Comparison of ENCODE assay signal across 25 cellular contexts in genomic region chr15:41554915-41555314, GRCh38. TPM values are rescaled to one million over a fixed set of nuclear protein-coding genes. Genes with fewer than 3 reads are reported as not detected.
"Had no signal": no experiment of that assay in that cellular context is flagged by ENCODE, and none has a peak within 500 bp of the region (broad histone marks: within the 10 kb centered on the region; RNA-seq: fewer than 3 reads in every experiment).

No MANE protein-coding gene starts in this region.

- ATAC-seq: activated CD4-positive, alpha-beta T cell treated with anti-CD3 and anti-CD28 coated beads for 36 hours; activated CD8-positive, alpha-beta memory T cell treated with anti-CD3 and anti-CD28 coated beads, Interleukin-2, amount 10 ng/mL, durations not matched to agents 7 days and 5 days; left lung; sciatic nerve; stimulated activated effector memory CD8-positive, alpha-beta T cell treated with anti-CD3 and anti-CD28 coated beads, Interleukin-12 subunit alpha, Interleukin-12 subunit beta, amount 100 ng/mL, for 72 hours; WTC11 had no signal

- H3K4me3 Mint-ChIP-seq: activated CD4-positive, alpha-beta memory T cell treated with anti-CD3 and anti-CD28 coated beads, Interleukin-2, amount 10 ng/mL, durations not matched to agents 7 days and 5 days; activated CD4-positive, alpha-beta T cell treated with anti-CD3 and anti-CD28 coated beads for 36 hours; activated CD8-positive, alpha-beta memory T cell treated with anti-CD3 and anti-CD28 coated beads, Interleukin-2, amount 10 ng/mL, durations not matched to agents 7 days and 5 days; activated naive CD4-positive, alpha-beta T cell treated with anti-CD3 and anti-CD28 coated beads, Interleukin-2, amount 10 ng/mL, durations not matched to agents 7 days and 5 days; nephron progenitor cell; stimulated activated effector memory CD8-positive, alpha-beta T cell treated with anti-CD3 and anti-CD28 coated beads, Interleukin-12 subunit alpha, Interleukin-12 subunit beta, amount 100 ng/mL, for 72 hours; WTC11 had no signal

- H3K27ac ChIP-seq: hepatocyte, stomach, suprapubic skin, tibial nerve had no signal

- H3K4me2 ChIP-seq: hepatocyte had no signal

- H3K27ac Mint-ChIP-seq: activated CD4-positive, alpha-beta memory T cell treated with anti-CD3 and anti-CD28 coated beads, Interleukin-2, amount 10 ng/mL, durations not matched to agents 7 days and 5 days; activated CD4-positive, alpha-beta T cell treated with anti-CD3 and anti-CD28 coated beads for 36 hours; activated CD8-positive, alpha-beta memory T cell treated with anti-CD3 and anti-CD28 coated beads, Interleukin-2, amount 10 ng/mL, durations not matched to agents 7 days and 5 days; activated naive CD4-positive, alpha-beta T cell treated with anti-CD3 and anti-CD28 coated beads, Interleukin-2, amount 10 ng/mL, durations not matched to agents 7 days and 5 days; nephron progenitor cell; stimulated activated effector memory CD8-positive, alpha-beta T cell treated with anti-CD3 and anti-CD28 coated beads, Interleukin-12 subunit alpha, Interleukin-12 subunit beta, amount 100 ng/mL, for 72 hours; WTC11 had no signal

- DNase-seq: activated CD4-positive, alpha-beta memory T cell treated with anti-CD3 and anti-CD28 coated beads, Interleukin-2, amount 10 ng/mL, durations not matched to agents 7 days and 5 days; activated CD4-positive, alpha-beta T cell treated with anti-CD3 and anti-CD28 coated beads for 36 hours; activated CD8-positive, alpha-beta memory T cell treated with anti-CD3 and anti-CD28 coated beads, Interleukin-2, amount 10 ng/mL, durations not matched to agents 7 days and 5 days; activated effector memory CD4-positive, alpha-beta T cell treated with anti-CD3 and anti-CD28 coated beads, Interleukin-2, amount 50 U/mL, for 16 hours; activated naive CD4-positive, alpha-beta T cell treated with anti-CD3 and anti-CD28 coated beads, Interleukin-2, amount 10 ng/mL, durations not matched to agents 7 days and 5 days; activated T-cell treated with anti-CD3 and anti-CD28 coated beads for 4 hours; cortex of kidney; erythroblast; foreskin fibroblast; kidney glomerular epithelial cell; mesenchymal stem cell; nephron progenitor cell; small intestine; stimulated activated CD4-positive, alpha-beta T cell treated with anti-CD3 and anti-CD28 coated beads, Interleukin-2, amount 100 ng/mL, for 24 hours; stomach; T-helper 1 cell; T-helper 9 cell had no signal

- H3K36me3 ChIP-seq: left lung, stomach, suprapubic skin, tibial nerve had no signal

- H3K4me3 ChIP-seq: hepatocyte, left lung, stomach, suprapubic skin, tibial nerve had no signal

- H3K27me3 ChIP-seq: hepatocyte, suprapubic skin, tibial nerve had no signal

- H3K9me3 ChIP-seq: left lung, stomach, suprapubic skin, tibial nerve had no signal

- FAIRE-seq: bronchial epithelial cell, small intestine had no signal

- H3K9me3 Mint-ChIP-seq: activated CD4-positive, alpha-beta memory T cell treated with anti-CD3 and anti-CD28 coated beads, Interleukin-2, amount 10 ng/mL, durations not matched to agents 7 days and 5 days; activated naive CD4-positive, alpha-beta T cell treated with anti-CD3 and anti-CD28 coated beads, Interleukin-2, amount 10 ng/mL, durations not matched to agents 7 days and 5 days; nephron progenitor cell; stimulated activated effector memory CD8-positive, alpha-beta T cell treated with anti-CD3 and anti-CD28 coated beads, Interleukin-12 subunit alpha, Interleukin-12 subunit beta, amount 100 ng/mL, for 72 hours; WTC11 had no signal

- H2AFZ ChIP-seq: hepatocyte had no signal

RNA-seq across cellular contexts. Expression of gene LTK, which starts 41.3 kb away (rescaled TPM):
- total RNA-seq: bronchial epithelial cell had no signal
